10 cellular contexts compared by ENCODE assay signal in genomic region chr1:20588634-20589225, GRCh38. TPM values are rescaled to one million over a fixed set of nuclear protein-coding genes. Genes with fewer than 3 reads are reported as not detected.
DNase-seq lines count a peak whose midpoint lies in the region; ATAC-seq and TF ChIP-seq lines count a peak whose summit lies in the region.
"Had no signal": no experiment of that assay in that cellular context is flagged by ENCODE, and none has a peak within 500 bp of the region (broad histone marks: within the 10 kb centered on the region; RNA-seq: fewer than 3 reads in every experiment).

CDA (plus strand) TSS chr1:20589097; CDS start chr1:20589130, 33 bp downstream.

- peak within 1 kb of the TSS; percentile 43 for H3K4me3 Mint-ChIP-seq in WTC11

- no peak for TF ChIP-seq CTCF in WTC11 (IDR thresholded peaks at IDR 0.05)

- H3K9me3 Mint-ChIP-seq in WTC11 = no peaks in the 10 kb centered on the region

- H3K36me3 Mint-ChIP-seq in WTC11 = no peaks in the 10 kb centered on the region

- peaks cover 7% of the 10 kb centered on the region for H3K4me1 ChIP-seq in iPS-15b (ENCODE audit: control insufficient read depth, insufficient read depth, low read length)

- peaks cover 2% of the 10 kb centered on the region; the same call in 1 of the 2 replicates for H3K27me3 Mint-ChIP-seq in WTC11 (ENCODE audit: low read depth)

- peak within 1 kb of the TSS; percentile 50 for H3K9ac ChIP-seq in iPS-15b (ENCODE audit: low read depth, low read length)

- H3K4me1 Mint-ChIP-seq in WTC11 = peaks cover 32% of the 10 kb centered on the region

- ATAC-seq in WTC11 (peak; percentile 88), GM19395 (IDR thresholded peaks at IDR 0.05; ENCODE audit: unreplicated experiment) (no peak)

- CTCF ChIA-PET in WTC11 (lab: Charles Lee) = interaction anchor here (0.6 to 4.2 kb wide), 6 partner anchors 13 to 108 kb away, joined by 3 to 41 read pairs (median 4); no protein-coding TSS in a partner anchor

- H3K4me3 ChIP-seq in iPS-15b (ENCODE audit: low read depth, low read length) (peak within 1 kb of the TSS; percentile 40), skeletal muscle cell (ENCODE audit: low read depth, low read length) (peak within 1 kb of the TSS; percentile 12)

- DNase-seq in HPDE6-E6E7 (ENCODE audit: extremely low spot score) (peak; percentile 76), WTC11 (ENCODE audit: low spot score) (peak; percentile 35), skeletal muscle cell (ENCODE audit: low read depth) (no peak), GOT3 (lab: John Stamatoyannopoulos, UW) (no peak), T-helper 1 cell (no peak)
- DNase-seq in stimulated activated naive CD4-positive, alpha-beta T cell treated with Interleukin-2 at 50 U/mL for 16 hours (lab: John Stamatoyannopoulos, UW) = no peak
- DNase-seq: activated CD4-positive, CD25-positive, alpha-beta regulatory T cell; NCI-H1694 had no signal

- H3K9me3 ChIP-seq in iPS-15b (ENCODE audit: control insufficient read depth, insufficient read depth, low read length) = no peaks in the 10 kb centered on the region

- no peak within 1 kb of the TSS for H3K27ac Mint-ChIP-seq in WTC11

- H3K36me3 ChIP-seq in iPS-15b (ENCODE audit: control insufficient read depth, insufficient read depth, low read length) = no peaks in the 10 kb centered on the region

- POLR2A ChIA-PET in WTC11 (lab: Charles Lee) = no interaction called here

- no peaks in the 10 kb centered on the region for H3K27me3 ChIP-seq in iPS-15b (ENCODE audit: control insufficient read depth, insufficient read depth, low read length)

TF ChIP-seq in WTC11, 78 proteins besides CTCF, POLR2A, EP300 and RAD21:
- TF ChIP-seq E2F5 (CRISPR knock-in tag; IDR thresholded peaks at IDR 0.05) (no peak), GTF2I (CRISPR knock-in tag; conservative IDR thresholded peaks at IDR 0.05) (peak; percentile 99)

RNA-seq across cellular contexts. Expression of gene CDA, which starts in this region (rescaled TPM):
- 7.3 to 12.5 TPM (median 7.5 TPM) in 3 replicates for total RNA-seq in WTC11 (2021)

Comparison
In these comparisons a context has a peak if more than half of its experiments do, and no peak if none do; other contexts are left out.
1. DNase-seq: peak in HPDE6-E6E7 (single experiment) and WTC11 (single experiment); none in skeletal muscle cell (single experiment), GOT3 (single experiment), stimulated activated naive CD4-positive, alpha-beta T cell treated with Interleukin-2 at 50 U/mL for 16 hours (single experiment) and T-helper 1 cell (0 of 5).